28 cellular contexts compared by ENCODE assay signal in the genomic region with DNA sequence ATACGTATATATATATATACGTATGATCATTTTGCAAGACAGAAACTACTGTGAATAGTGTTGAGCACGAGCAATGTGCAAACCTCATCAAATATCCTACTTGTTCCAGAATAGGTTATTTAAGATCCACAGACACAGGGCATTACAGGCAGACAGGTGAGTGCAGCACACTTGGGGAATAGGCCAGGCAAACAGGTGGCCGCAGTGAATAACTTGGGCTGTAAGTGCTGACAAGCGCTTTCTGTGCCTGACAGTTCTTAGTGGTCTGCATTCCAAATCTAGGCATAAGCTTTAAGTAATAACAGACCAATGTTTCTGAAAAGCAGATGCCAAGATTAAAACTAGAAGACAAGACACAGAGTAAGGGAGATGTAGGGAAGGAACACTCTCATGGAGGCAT.
"Had no signal": no experiment of that assay in that cellular context is flagged by ENCODE, and none has a peak within 500 bp of the region (broad histone marks: within the 10 kb centered on the region; RNA-seq: fewer than 3 reads in every experiment).

No MANE protein-coding gene starts in this region.

- H3K4me3 ChIP-seq: MG63, SJCRH30 had no signal

- H3K27ac ChIP-seq: RWPE1, SJCRH30 had no signal

- DNase-seq: activated B cell treated with CpG ODN at 0.5 μM for 24 hours; activated CD4-positive, alpha-beta T cell treated with anti-CD3 and anti-CD28 coated beads for 1 hour; activated CD4-positive, alpha-beta T cell treated with anti-CD3 and anti-CD28 coated beads, Interleukin-2, amount 10 ng/mL, durations not matched to agents 24 days and 14 days; activated CD4-positive, alpha-beta T cell treated with anti-CD3 and anti-CD28 coated beads, Interleukin-2, amount 50 U/mL, for 48 hours; activated CD8-positive, alpha-beta memory T cell treated with anti-CD3 and anti-CD28 coated beads, Interleukin-2, amount 10 ng/mL, durations not matched to agents 7 days and 5 days; activated effector memory CD4-positive, alpha-beta T cell treated with Interleukin-2 at 50 U/mL for 16 hours; activated naive CD4-positive, alpha-beta T cell; activated T-cell treated with anti-CD3 and anti-CD28 coated beads, Interleukin-2, amount 50 U/mL, for 24 hours; aorta; KG1; MG63; MV-4-11; NCI-H1092 treated with DMSO at 0.1 percent for 48 hours; NCI-H1436; NCI-H1694 treated with DMSO at 0.1 percent for 48 hours; NCI-H2029 treated with DMSO at 0.1 percent for 48 hours; NCI-H2171; NCI-H2227 treated with DMSO at 0.1 percent for 48 hours; NCI-H446 treated with DMSO at 0.1 percent for 48 hours; NCI-H526 treated with DMSO at 0.1 percent for 48 hours; NCI-H82; OCI-M1; Right ventricle myocardium superior; SJCRH30; T-helper 17 cell; T1000 had no signal

- ATAC-seq: activated CD8-positive, alpha-beta memory T cell treated with anti-CD3 and anti-CD28 coated beads, Interleukin-2, amount 10 ng/mL, durations not matched to agents 7 days and 5 days; Panc1; T-helper 17 cell had no signal

- H3K27me3 ChIP-seq: MG63, SJCRH30 had no signal
